ENCODE assay signal across 13 cellular contexts in the genomic region with DNA sequence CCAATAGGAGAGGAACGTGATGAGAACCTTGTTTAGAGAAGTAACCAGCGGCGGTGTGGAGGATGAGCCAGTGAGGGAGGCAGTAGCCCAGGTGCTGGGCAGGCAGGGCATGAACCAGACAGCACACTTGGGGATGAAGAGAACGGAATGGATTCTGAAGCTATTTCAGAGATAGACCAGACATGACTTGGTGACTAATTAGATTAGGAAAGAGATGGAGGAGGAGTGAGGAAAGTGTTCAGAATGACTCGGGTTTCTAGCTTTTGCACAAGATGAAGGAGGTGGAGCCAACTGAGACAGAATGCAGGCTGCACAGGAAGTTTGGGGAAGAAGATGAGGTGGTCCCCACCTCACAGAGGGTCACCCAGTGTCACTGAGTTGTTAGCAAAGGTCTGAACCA. TPM values are rescaled to one million over a fixed set of nuclear protein-coding genes. Genes with fewer than 3 reads are reported as not detected.
DNase-seq lines count a peak whose midpoint lies in the region; ATAC-seq and TF ChIP-seq lines count a peak whose summit lies in the region.
"Had no signal": no experiment of that assay in that cellular context is flagged by ENCODE, and none has a peak within 500 bp of the region (broad histone marks: within the 10 kb centered on the region; RNA-seq: fewer than 3 reads in every experiment).

No MANE protein-coding gene starts in this region.

- no peak overlapping the region for H2AFZ ChIP-seq in ACC112 (ENCODE audit: low read length, unreplicated experiment)
- H2AFZ ChIP-seq in hepatocyte = no peak overlapping the region

- WGBS in hepatocyte (ENCODE audit: low lambda C conversion rate, missing lambda C conversion rate) = 65% methylated on average over 5 of the region's 5 CpGs

- H3K9me3 Mint-ChIP-seq in stimulated activated naive B cell treated with anti-CD40 and anti-IgM and Interleukin-4, amounts not matched to agents 10 μg/mL and 1 μg/mL and 100 μg/mL, for 72 hours = no peaks in the 10 kb centered on the region

- H3K9me2 ChIP-seq in hepatocyte (replicated peaks; ENCODE audit: insufficient read depth) = no peaks in the 10 kb centered on the region

- H3K36me3 ChIP-seq in ACC112 (ENCODE audit: insufficient read depth, low read length) = no peaks in the 10 kb centered on the region
- H3K36me3 ChIP-seq in hepatocyte (replicated peaks; ENCODE audit: insufficient read depth, low read depth) = no peaks in the 10 kb centered on the region

- H3K27me3 Mint-ChIP-seq in stimulated activated naive B cell treated with anti-CD40 and anti-IgM and Interleukin-4, amounts not matched to agents 10 μg/mL and 1 μg/mL and 100 μg/mL, for 72 hours = no peaks in the 10 kb centered on the region

- H3K36me3 Mint-ChIP-seq in stimulated activated naive B cell treated with anti-CD40 and anti-IgM and Interleukin-4, amounts not matched to agents 10 μg/mL and 1 μg/mL and 100 μg/mL, for 72 hours = peaks cover 15 to 24% of the 10 kb centered on the region in 2 donors

- H3K79me2 ChIP-seq in ACC112 (ENCODE audit: control insufficient read depth, insufficient read depth, low read length, unreplicated experiment) = peaks cover 64% of the 10 kb centered on the region
- H3K79me2 ChIP-seq in hepatocyte = peaks cover 94% of the 10 kb centered on the region

- H3K4me2 ChIP-seq in hepatocyte = peak overlapping the region; percentile 18

- H3K27ac Mint-ChIP-seq in stimulated activated naive B cell treated with anti-CD40 and anti-IgM and Interleukin-4, amounts not matched to agents 10 μg/mL and 1 μg/mL and 100 μg/mL, for 72 hours = no peak overlapping the region

- H3K27me3 ChIP-seq in ACC112 (ENCODE audit: insufficient read depth, low read length) = no peaks in the 10 kb centered on the region
- H3K27me3 ChIP-seq in hepatocyte = no peaks in the 10 kb centered on the region
- H3K27me3 ChIP-seq: gastroesophageal sphincter had no signal

- TF ChIP-seq CTCF in hepatocyte (IDR thresholded peaks at IDR 0.05; ENCODE audit: poor library complexity) = no peak

- H3K4me1 ChIP-seq in ACC112 (ENCODE audit: control insufficient read depth, insufficient read depth, low read length, unreplicated experiment) (peaks cover 24% of the 10 kb centered on the region), hepatocyte (ENCODE audit: insufficient read depth) (peaks cover 26% of the 10 kb centered on the region)

- no peak for ATAC-seq in stimulated activated naive B cell treated with anti-CD40 and anti-IgM and Interleukin-4, amounts not matched to agents 10 μg/mL and 1 μg/mL and 100 μg/mL, for 72 hours (replicated peaks)
- ATAC-seq in HG03108 (IDR thresholded peaks at IDR 0.05; ENCODE audit: unreplicated experiment) = no peak
- ATAC-seq: gastroesophageal sphincter, left ventricle myocardium superior had no signal

- peak overlapping the region; percentile 17; the same call in 1 of the 2 replicates for H3K27ac ChIP-seq in ACC112 (ENCODE audit: low read depth, low read length)
- peak overlapping the region; percentile 44 for H3K27ac ChIP-seq in hepatocyte
- H3K27ac ChIP-seq: gastroesophageal sphincter had no signal

- no peak overlapping the region for H3K4me3 Mint-ChIP-seq in stimulated activated naive B cell treated with anti-CD40 and anti-IgM and Interleukin-4, amounts not matched to agents 10 μg/mL and 1 μg/mL and 100 μg/mL, for 72 hours

- H3K4me3 ChIP-seq in ACC112 (ENCODE audit: low read depth, low read length) (no peak overlapping the region), hepatocyte (no peak overlapping the region)
- H3K4me3 ChIP-seq: gastroesophageal sphincter had no signal

- peaks cover 15 to 22% of the 10 kb centered on the region in 2 donors for H3K4me1 Mint-ChIP-seq in stimulated activated naive B cell treated with anti-CD40 and anti-IgM and Interleukin-4, amounts not matched to agents 10 μg/mL and 1 μg/mL and 100 μg/mL, for 72 hours

- H4K20me1 ChIP-seq in hepatocyte (ENCODE audit: insufficient read depth, poor library complexity, severe bottlenecking) = peaks cover 24% of the 10 kb centered on the region

- DNase-seq in HT1080 (ENCODE audit: low read depth) = peak; percentile 56
- peak; percentile 28 for DNase-seq in SKM-1 (lab: John Stamatoyannopoulos, UW; ENCODE audit: unreplicated experiment)
- DNase-seq in hepatocyte (ENCODE audit: low spot score) = peak; percentile 56
- DNase-seq in NCI-H1436 treated with DMSO at 0.1 percent for 48 hours (lab: John Stamatoyannopoulos, UW) = no peak
- no peak for DNase-seq in stimulated activated naive B cell treated with anti-CD40 and anti-IgM and Interleukin-4, amounts not matched to agents 10 μg/mL and 1 μg/mL and 100 μg/mL, for 72 hours
- no peak for DNase-seq in NCI-H2227 (lab: John Stamatoyannopoulos, UW; ENCODE audit: unreplicated experiment)
- DNase-seq: activated CD4-positive, CD25-positive, alpha-beta regulatory T cell; activated T-cell treated with anti-CD3 and anti-CD28 coated beads, Interleukin-2, amount 50 U/mL, for 48 hours; central memory CD4-positive, alpha-beta T cell; left ventricle myocardium superior had no signal

- no peaks in the 10 kb centered on the region for H3K9me3 ChIP-seq in hepatocyte (ENCODE audit: low read depth)
- H3K9me3 ChIP-seq: gastroesophageal sphincter had no signal

RNA-seq across cellular contexts. Expression of gene PEF1, which starts 5.1 kb away (rescaled TPM):
- total RNA-seq in HT1080 (2014; rRNA removed; shearing (Covaris generic)) = 80.9 and 125 TPM in 2 replicates
- polyA plus RNA-seq in HT1080 (2015; cell fraction: cytosol; rRNA removed) = 70.5 and 73.9 TPM in 2 replicates
- 66.3 and 70.7 TPM in 2 replicates for polyA plus RNA-seq in HT1080 (2015; cell fraction: nucleus; rRNA removed)
- total RNA-seq in hepatocyte = 70.7 and 85.9 TPM in 2 replicates
- polyA plus RNA-seq in hepatocyte = 85.5 and 89.0 TPM in 2 replicates

RNA-seq across cellular contexts. Expression of gene HCRTR1, which starts 22.1 kb away (rescaled TPM):
- not detected in 2 replicates for total RNA-seq in HT1080 (2014; rRNA removed; shearing (Covaris generic))
- polyA plus RNA-seq in HT1080 (2015; cell fraction: cytosol; rRNA removed) = 0.06 and 0.07 TPM in 2 replicates
- polyA plus RNA-seq in HT1080 (2015; cell fraction: nucleus; rRNA removed) = 0.20 TPM in 1 of 2 replicates, not detected in the other
- 0.28 TPM in 1 of 2 replicates, not detected in the other for total RNA-seq in hepatocyte
- polyA plus RNA-seq in hepatocyte = 0.68 TPM in 1 of 2 replicates, not detected in the other

Comparison
In these comparisons a context has a peak if more than half of its experiments do, and no peak if none do; other contexts are left out.
1. DNase-seq: peak in HT1080 (single experiment), SKM-1 (single experiment) and hepatocyte (single experiment); none in NCI-H1436 treated with DMSO at 0.1 percent for 48 hours (single experiment), stimulated activated naive B cell treated with anti-CD40 and anti-IgM and Interleukin-4, amounts not matched to agents 10 μg/mL and 1 μg/mL and 100 μg/mL, for 72 hours (single experiment) and NCI-H2227 (single experiment).